8 cellular contexts compared by ENCODE assay signal in genomic region chrX:2608638-2609430, GRCh38.
DNase-seq lines count a peak whose midpoint lies in the region; ATAC-seq, FAIRE-seq and TF ChIP-seq lines count a peak whose summit lies in the region.

No MANE protein-coding gene starts in this region.

- DNase-seq in GM18507 (ENCODE audit: extremely low spot score, insufficient read length, low read depth), result peak; percentile 82
- peak; percentile 69 for DNase-seq in SK-MEL-5 (ENCODE audit: low read depth, low spot score)
- peak; percentile 67 to 78 (median 76) for DNase-seq in immature natural killer cell
- DNase-seq in stimulated activated CD4-positive, alpha-beta T cell treated with anti-CD3 and anti-CD28 coated beads, Interleukin-15, amount 100 ng/mL, for 24 hours, result peak; percentile 92
- DNase-seq in NCI-H187 treated with DMSO at 0.1 percent for 48 hours (lab: John Stamatoyannopoulos, UW), result no peak
- DNase-seq in SHP77 treated with DMSO at 0.1 percent for 48 hours (lab: John Stamatoyannopoulos, UW), result no peak

- H3K27ac Mint-ChIP-seq in brain (peak overlapping the region; percentile 27 to 90 (median 72)), immature natural killer cell (peak overlapping the region in 5 of 6 donors; percentile 83 to 87 (median 85))

- H3K27me3 Mint-ChIP-seq in brain, result peaks cover 8% of the 10 kb centered on the region
- peaks cover 5 to 9% (median 7%) of the 10 kb centered on the region in 3 donors for H3K27me3 Mint-ChIP-seq in immature natural killer cell (ENCODE audit: low read depth in 3 of 3)

- peaks cover 17% of the 10 kb centered on the region for H3K4me1 Mint-ChIP-seq in brain
- H3K4me1 Mint-ChIP-seq in immature natural killer cell, result peaks cover 44 to 60% of the 10 kb centered on the region in 2 donors

- ATAC-seq in HG02938 (IDR thresholded peaks at IDR 0.05; ENCODE audit: unreplicated experiment), result peak; percentile 85

- in situ Hi-C loops in SK-MEL-5 (cut with HindIII; ENCODE audit: low pct_unique_long_range_greater_than_20kb, low sequenced_read_pairs), result no loop called here

- H3K9me3 Mint-ChIP-seq in brain (peaks cover 0 to 9% (median 0%) of the 10 kb centered on the region in 5 experiments), immature natural killer cell (peaks cover 0 to 2% (median 0%) of the 10 kb centered on the region in 6 donors)

- no peak for TF ChIP-seq CTCF in brain (conservative IDR thresholded peaks at IDR 0.05)

- H3K36me3 Mint-ChIP-seq in brain (no peaks in the 10 kb centered on the region), immature natural killer cell (peaks cover 5 to 13% (median 12%) of the 10 kb centered on the region in 3 donors)

- peak overlapping the region; percentile 87 to 92 (median 87) for H3K4me3 Mint-ChIP-seq in brain
- peak overlapping the region; percentile 89 to 95 (median 92) for H3K4me3 Mint-ChIP-seq in immature natural killer cell

- FAIRE-seq in GM18507 (lab: Jason Lieb, UNC), result peak; percentile 65

Comparison
In these comparisons a context has a peak if more than half of its experiments do, and no peak if none do; other contexts are left out.
1. DNase-seq: peak in GM18507 (single experiment), SK-MEL-5 (single experiment), immature natural killer cell (3 of 3) and stimulated activated CD4-positive, alpha-beta T cell treated with anti-CD3 and anti-CD28 coated beads, Interleukin-15, amount 100 ng/mL, for 24 hours (single experiment); none in NCI-H187 treated with DMSO at 0.1 percent for 48 hours (single experiment) and SHP77 treated with DMSO at 0.1 percent for 48 hours (single experiment).